ENCODE assay signal across 7 cellular contexts in genomic region chr11:2992234-2992999, GRCh38. TPM values are rescaled to one million over a fixed set of nuclear protein-coding genes. Genes with fewer than 3 reads are reported as not detected.
DNase-seq lines count a peak whose midpoint lies in the region; ATAC-seq, FAIRE-seq and TF ChIP-seq lines count a peak whose summit lies in the region.

TSS of gene NAP1L4 (minus strand) at chr11:2992329. CDS start at chr11:2979220, 13,109 bp downstream.

- H4K20me1 ChIP-seq in astrocyte (ENCODE audit: insufficient read depth, low read length): peaks cover 40% of the 10 kb centered on the region

- H3K4me2 ChIP-seq in astrocyte (ENCODE audit: low read length): peak within 1 kb of the TSS; percentile 98

- TF ChIP-seq POLR2A in GM18505 (IDR thresholded peaks at IDR 0.05; ENCODE audit: borderline replicate concordance, extremely low read depth, insufficient read depth, insufficient read length): peak; percentile 79

- peak within 1 kb of the TSS; percentile 90 for H3K27ac ChIP-seq in astrocyte (ENCODE audit: low read depth, low read length)

- H3K36me3 Mint-ChIP-seq in astrocyte (ENCODE audit: low read depth, unreplicated experiment): peaks cover 3% of the 10 kb centered on the region

- peak within 1 kb of the TSS; percentile 95 for H3K27ac Mint-ChIP-seq in astrocyte (ENCODE audit: unreplicated experiment)

- H3K27me3 ChIP-seq in astrocyte (ENCODE audit: insufficient read depth, low read length): no peaks in the 10 kb centered on the region

- no peaks in the 10 kb centered on the region for H3K36me3 ChIP-seq in astrocyte (ENCODE audit: insufficient read depth, low read length)

- DNase-seq in NCI-H2029 (lab: John Stamatoyannopoulos, UW): peak; percentile 97
- DNase-seq in T-helper 22 cell (ENCODE audit: low read depth): peak; percentile 95
- DNase-seq in astrocyte (ENCODE audit: low read depth): peak; percentile 89
- DNase-seq in hepatic stellate cell (ENCODE audit: low spot score): peak; percentile 100
- DNase-seq in renal cortical epithelial cell (ENCODE audit: low read depth): peak; percentile 92

- H3K4me3 Mint-ChIP-seq in astrocyte (ENCODE audit: unreplicated experiment): peak within 1 kb of the TSS; percentile 100

- H2AFZ ChIP-seq in astrocyte (ENCODE audit: low read depth, low read length): peak within 1 kb of the TSS; percentile 74

- H3K4me1 Mint-ChIP-seq in astrocyte (ENCODE audit: low read depth, unreplicated experiment): peaks cover 28% of the 10 kb centered on the region

- H3K27me3 Mint-ChIP-seq in astrocyte (ENCODE audit: low read depth, unreplicated experiment): no peaks in the 10 kb centered on the region

- peaks cover 25% of the 10 kb centered on the region for H3K4me1 ChIP-seq in astrocyte (ENCODE audit: insufficient read depth, low read length)

- no peaks in the 10 kb centered on the region for H3K9me3 ChIP-seq in astrocyte (ENCODE audit: insufficient read depth, low read depth, low read length)

- peak within 1 kb of the TSS; percentile 95 for H3K4me3 ChIP-seq in astrocyte (ENCODE audit: insufficient read depth, low read depth, low read length)

- H3K79me2 ChIP-seq in astrocyte (ENCODE audit: insufficient read depth, low read length): peaks cover 47% of the 10 kb centered on the region

- no peak for TF ChIP-seq CTCF in astrocyte (IDR thresholded peaks at IDR 0.05; ENCODE audit: insufficient read depth, low read depth, low read length)

- H3K9me3 Mint-ChIP-seq in astrocyte (ENCODE audit: unreplicated experiment): no peaks in the 10 kb centered on the region

- peak; percentile 82 for ATAC-seq in GM18505 (IDR thresholded peaks at IDR 0.05; ENCODE audit: unreplicated experiment)
- ATAC-seq in HG02973 (IDR thresholded peaks at IDR 0.05; ENCODE audit: unreplicated experiment): peak; percentile 78

- peak within 1 kb of the TSS; percentile 90 for H3K9ac ChIP-seq in astrocyte (ENCODE audit: low read length)

- no peak for FAIRE-seq in astrocyte (lab: Jason Lieb, UNC)

RNA-seq across cellular contexts. Expression of gene NAP1L4, which starts in this region (rescaled TPM):
- total RNA-seq in astrocyte: 129 and 153 TPM in 2 replicates
- 144 and 273 TPM in 2 replicates for total RNA-seq in renal cortical epithelial cell

Comparison
In these comparisons a context has a peak if more than half of its experiments do, and no peak if none do; other contexts are left out.
1. Peak in every context shown above with its lines: DNase-seq, ATAC-seq, H3K4me3 ChIP-seq and H3K27ac ChIP-seq.